Comparison of ENCODE assay signal across 18 cellular contexts in the genomic region with DNA sequence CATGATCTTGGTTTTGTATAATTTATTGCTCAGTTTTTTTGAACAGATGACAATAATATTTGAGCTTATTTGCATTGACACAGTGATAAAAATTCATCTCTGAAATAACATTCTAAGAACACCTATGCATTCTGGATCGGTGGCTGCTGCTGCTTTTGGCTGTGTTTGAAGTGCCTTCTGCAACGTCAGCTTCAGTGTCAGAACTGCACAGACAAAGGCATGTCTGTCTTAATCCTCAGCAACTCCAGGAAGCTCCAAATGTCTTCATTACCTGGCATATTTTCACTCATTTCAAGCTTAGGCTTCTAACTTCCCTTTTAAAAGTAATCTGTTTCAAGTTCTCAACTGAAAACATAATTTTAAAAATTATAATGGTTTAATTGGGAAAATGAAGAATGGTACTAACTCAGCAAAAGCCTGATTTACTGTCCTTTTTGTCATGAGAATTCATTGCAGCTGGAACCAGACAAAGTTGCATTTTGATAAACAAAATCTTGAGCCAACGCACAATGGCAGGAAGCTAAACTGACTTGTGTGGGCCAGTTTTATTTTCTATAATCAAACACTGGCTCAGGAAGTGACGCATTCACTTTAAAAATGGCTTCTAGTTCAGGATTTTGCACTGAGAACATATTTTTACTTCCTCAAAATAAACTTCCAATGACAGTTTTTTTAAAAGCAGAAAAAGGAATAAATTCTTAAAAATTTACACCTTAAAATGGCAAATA. TPM values are rescaled to one million over a fixed set of nuclear protein-coding genes. Genes with fewer than 3 reads are reported as not detected.
DNase-seq lines count a peak whose midpoint lies in the region; ATAC-seq and TF ChIP-seq lines count a peak whose summit lies in the region.
"Had no signal": no experiment of that assay in that cellular context is flagged by ENCODE, and none has a peak within 500 bp of the region (broad histone marks: within the 10 kb centered on the region; RNA-seq: fewer than 3 reads in every experiment).

No MANE protein-coding gene starts in this region.

- no TSS peak for BruUV-seq in mammary epithelial cell (replicated peaks; lab: Mats Ljungman, UMichigan)

- TF ChIP-seq CTCF in breast epithelium (IDR thresholded peaks at IDR 0.05) = no peak
- no peak for TF ChIP-seq CTCF in mammary epithelial cell (conservative IDR thresholded peaks at IDR 0.05 in 1 of 2, IDR thresholded peaks at IDR 0.05 in 1 of 2; ENCODE audit: extremely low read depth in 1 of 2, insufficient read depth in 1 of 2, low read depth in 1 of 2, low read length in 2 of 2)
- no peak for TF ChIP-seq CTCF in gastrocnemius medialis (IDR thresholded peaks at IDR 0.05 in 4 of 5, conservative IDR thresholded peaks at IDR 0.05 in 1 of 5)

- H3K4me3 Mint-ChIP-seq in T-helper 17 cell = no peak overlapping the region

- H3K9me3 ChIP-seq in breast epithelium = no peaks in the 10 kb centered on the region
- H3K9me3 ChIP-seq in mammary epithelial cell (replicated peaks; ENCODE audit: insufficient read depth, low read length) = no peaks in the 10 kb centered on the region
- H3K9me3 ChIP-seq in gastrocnemius medialis = no peaks in the 10 kb centered on the region
- H3K9me3 ChIP-seq in T-helper 17 cell (ENCODE audit: control insufficient read depth, low read length, poor library complexity, severe bottlenecking) = peaks cover 2% of the 10 kb centered on the region

- H3K4me2 ChIP-seq in mammary epithelial cell (ENCODE audit: insufficient read depth, low read depth, low read length) = no peak overlapping the region

- no peaks in the 10 kb centered on the region for H4K20me1 ChIP-seq in mammary epithelial cell (ENCODE audit: insufficient read depth, low read length)

- H3K36me3 ChIP-seq in breast epithelium (no peaks in the 10 kb centered on the region), mammary epithelial cell (ENCODE audit: insufficient read depth, low read length) (no peaks in the 10 kb centered on the region), gastrocnemius medialis (no peaks in the 10 kb centered on the region)
- H3K36me3 ChIP-seq: Peyer's patch had no signal

- H3K9ac ChIP-seq in mammary epithelial cell (ENCODE audit: insufficient read depth, low read length) = no peak overlapping the region

- H3K79me2 ChIP-seq in mammary epithelial cell (ENCODE audit: insufficient read depth, low read length) = no peaks in the 10 kb centered on the region

- H3K27ac Mint-ChIP-seq in T-helper 17 cell = no peak overlapping the region

- H3K27me3 ChIP-seq in breast epithelium (no peaks in the 10 kb centered on the region), mammary epithelial cell (ENCODE audit: insufficient read depth, low read length) (no peaks in the 10 kb centered on the region), gastrocnemius medialis (no peaks in the 10 kb centered on the region)
- H3K27me3 ChIP-seq: Peyer's patch had no signal

- DNase-seq in breast epithelium (ENCODE audit: low spot score in 2 of 2) (peak in 1 of 2 donors; percentile 24), mammary epithelial cell (no peak), caudate nucleus (lab: John Stamatoyannopoulos, UW) (peak in 1 of 61 donors; percentile 17), inferior parietal cortex (ENCODE audit: extremely low spot score) (peak; percentile 22), gastrocnemius medialis (no peak), DMS153 (lab: John Stamatoyannopoulos, UW) (no peak), T-helper 17 cell (no peak)
- DNase-seq: AML-193, GDM1, KBM-7, NCI-H1105 treated with DMSO at 0.1 percent for 48 hours, NCI-H1694, NCI-H2081 treated with DMSO at 0.1 percent for 48 hours, Peyer's patch had no signal

- H3K27me3 Mint-ChIP-seq in T-helper 17 cell = no peaks in the 10 kb centered on the region

- WGBS in mammary epithelial cell (ENCODE audit: low coverage, missing lambda C conversion rate) = 41% methylated on average over 4 of the region's 4 CpGs

- intact Hi-C loops in breast epithelium (cut with DNase I; ENCODE audit: low total_unique reads) = no loop called here
- intact Hi-C loops in mammary epithelial cell (cut with micrococcal nuclease) = no loop called here
- intact Hi-C loops in gastrocnemius medialis (cut with DNase I; ENCODE audit: low total_unique reads) = no loop called here

- H3K27ac ChIP-seq in breast epithelium (peak overlapping the region; percentile 39 to 63), mammary epithelial cell (ENCODE audit: insufficient read depth, low read depth, low read length) (no peak overlapping the region), caudate nucleus (ENCODE audit: low read depth, low read length) (peak overlapping the region; percentile 77), gastrocnemius medialis (peak overlapping the region in 3 of 4 donors; percentile 35 to 52 (median 49))
- H3K27ac ChIP-seq: 22Rv1, Peyer's patch had no signal

- H2AFZ ChIP-seq in mammary epithelial cell (ENCODE audit: low read depth, low read length) = no peak overlapping the region

- in situ Hi-C loops in mammary epithelial cell (cut with MboI; ENCODE audit: low sequenced_read_pairs in 2 of 2) = no loop called here
- in situ Hi-C loops in gastrocnemius medialis (cut with MboI; ENCODE audit: low sequenced_read_pairs in 4 of 4) = no loop called here

- no peak for TF ChIP-seq POLR2A in breast epithelium (IDR thresholded peaks at IDR 0.05)
- no peak for TF ChIP-seq POLR2A in gastrocnemius medialis (IDR thresholded peaks at IDR 0.05)

- no peaks in the 10 kb centered on the region for H3K4me1 Mint-ChIP-seq in T-helper 17 cell

- dilution Hi-C loops in mammary epithelial cell (cut with HindIII; ENCODE audit: low sequenced_read_pairs) = no loop called here

- H3K4me3 ChIP-seq in breast epithelium (no peak overlapping the region), mammary epithelial cell (replicated peaks in 1 of 3; ENCODE audit: insufficient read depth in 1 of 3, low read depth in 2 of 3, low read length in 3 of 3) (no peak overlapping the region), gastrocnemius medialis (no peak overlapping the region)
- H3K4me3 ChIP-seq: Peyer's patch had no signal

- ATAC-seq in gastrocnemius medialis (no peak), T-helper 17 cell (no peak), HG02840 (IDR thresholded peaks at IDR 0.05; ENCODE audit: low FRiP score, unreplicated experiment) (no peak)
- ATAC-seq: HepG2 had no signal

- H3K4me1 ChIP-seq in breast epithelium = no peaks in the 10 kb centered on the region
- no peaks in the 10 kb centered on the region for H3K4me1 ChIP-seq in mammary epithelial cell (ENCODE audit: insufficient read depth, low read length)
- peaks cover 0 to 3% of the 10 kb centered on the region in 2 donors for H3K4me1 ChIP-seq in gastrocnemius medialis
- H3K4me1 ChIP-seq: Peyer's patch had no signal

- H3K36me3 Mint-ChIP-seq in T-helper 17 cell (ENCODE audit: low read depth) = no peaks in the 10 kb centered on the region

- CTCF ChIA-PET in mammary epithelial cell (lab: Charles Lee; ENCODE audit: low non-redundant PET) = no interaction called here

RNA-seq across cellular contexts. Expression of a gene that starts 38.7 kb away (rescaled TPM):
- total RNA-seq in breast epithelium (not detected), mammary epithelial cell (not detected), gastrocnemius medialis (not detected), T-helper 17 cell (not detected)
- not detected for polyA plus RNA-seq in mammary epithelial cell
- polyA minus RNA-seq in mammary epithelial cell = not detected
- total RNA-seq: HepG2, NCI-H460, Peyer's patch had no signal
- polyA plus RNA-seq: HepG2 had no signal
